14 cellular contexts compared by ENCODE assay signal in the genomic region with DNA sequence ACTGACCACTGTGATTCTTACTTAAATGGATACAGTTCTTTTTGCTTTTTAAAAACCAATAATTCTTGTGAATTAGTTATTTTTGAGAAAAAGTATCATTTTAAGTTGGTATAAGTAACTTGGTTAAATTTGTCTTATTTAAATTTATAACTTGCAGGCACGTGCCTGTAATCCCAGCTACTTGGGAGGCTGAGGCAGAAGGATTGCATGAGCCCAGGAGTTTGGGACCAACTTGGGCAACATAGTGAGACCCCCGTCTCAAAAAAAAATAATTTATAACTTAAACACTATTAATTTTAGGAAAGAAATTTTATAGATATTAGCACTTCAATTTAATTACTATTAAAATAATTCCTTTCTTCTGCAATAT. TPM values are rescaled to one million over a fixed set of nuclear protein-coding genes. Genes with fewer than 3 reads are reported as not detected.
DNase-seq lines count a peak whose midpoint lies in the region; ATAC-seq, FAIRE-seq and TF ChIP-seq lines count a peak whose summit lies in the region.
"Had no signal": no experiment of that assay in that cellular context is flagged by ENCODE, and none has a peak within 500 bp of the region (broad histone marks: within the 10 kb centered on the region; RNA-seq: fewer than 3 reads in every experiment).

No MANE protein-coding gene starts in this region.

- peak overlapping the region; percentile 71 for H3K27ac ChIP-seq in KMS-11
- H3K27ac ChIP-seq in K562 (ENCODE audit: extremely low read depth, low read depth, low read length) = peak overlapping the region; percentile 69; the same call in 2 of the 3 replicates
- H3K27ac ChIP-seq in pancreas = peak overlapping the region in 1 of 4 donors; percentile 23

- intact Hi-C loops in K562 (cut with micrococcal nuclease) (no loop called here), pancreas (cut with DNase I) (loop anchor here in 1 of 3 donors (10.0 kb wide), 1 partner anchor 268 kb away; no protein-coding TSS in a partner anchor)

- DNase-seq in K562 (ENCODE audit: extremely low read depth in 1 of 4, low spot score in 3 of 4) (no peak), immature natural killer cell (no peak), NCI-H146 (lab: John Stamatoyannopoulos, UW) (no peak), SKM-1 (lab: John Stamatoyannopoulos, UW; ENCODE audit: unreplicated experiment) (no peak), pancreas (no peak)
- no peak for DNase-seq in stimulated activated effector memory CD8-positive, alpha-beta T cell treated with anti-CD3 and anti-CD28 coated beads, Interleukin-12 subunit alpha, Interleukin-12 subunit beta, amount 100 ng/mL, for 72 hours (ENCODE audit: low spot score in 2 of 2)
- DNase-seq: activated CD4-positive, alpha-beta T cell treated with anti-CD3 and anti-CD28 coated beads, Interleukin-2, amount 50 U/mL, for 1 hour; cerebellar nuclear complex; COR-L47; NCI-H774; stimulated activated CD4-positive, alpha-beta T cell treated with anti-CD3 and anti-CD28 coated beads, Interleukin-4, amount 100 ng/mL, for 4 hours had no signal

- no peaks in the 10 kb centered on the region for H4K20me1 ChIP-seq in KMS-11 (ENCODE audit: insufficient read depth)
- no peaks in the 10 kb centered on the region for H4K20me1 ChIP-seq in K562 (replicated peaks; ENCODE audit: control insufficient read depth, insufficient read depth, low read length)

- BruUV-seq in K562 (replicated peaks; lab: Mats Ljungman, UMichigan) = no TSS peak

- H3K27me3 Mint-ChIP-seq in immature natural killer cell (ENCODE audit: low read depth in 3 of 3) = peaks cover 0 to 6% (median 4%) of the 10 kb centered on the region in 3 donors

- no peak overlapping the region for H2AFZ ChIP-seq in KMS-11 (ENCODE audit: low read depth)
- H2AFZ ChIP-seq in K562 (ENCODE audit: low read depth, low read length) = no peak overlapping the region; the same call in 1 of the 2 replicates

- H3K4me1 ChIP-seq in KMS-11 (ENCODE audit: low read depth, poor library complexity, severe bottlenecking) (peaks cover 35% of the 10 kb centered on the region), K562 (replicated peaks in 1 of 2; ENCODE audit: control insufficient read depth in 2 of 2, insufficient read depth in 2 of 2, low read length in 2 of 2) (peaks cover 8 to 12% of the 10 kb centered on the region in 2 experiments), pancreas (peaks cover 9 to 42% (median 28%) of the 10 kb centered on the region in 3 donors)

- no peak for ATAC-seq in K562
- no peak for ATAC-seq in stimulated activated effector memory CD8-positive, alpha-beta T cell treated with anti-CD3 and anti-CD28 coated beads, Interleukin-12 subunit alpha, Interleukin-12 subunit beta, amount 100 ng/mL, for 72 hours
- no peak for ATAC-seq in pancreas

- WGBS in K562 (ENCODE audit: insufficient coverage, low coverage, missing lambda C conversion rate) = 10% methylated on average over 2 of the region's 2 CpGs
- 18 to 38% methylated on average over 2 of the region's 2 CpGs for WGBS in pancreas, 2 donors

- no peaks in the 10 kb centered on the region for H3K9me1 ChIP-seq in K562 (ENCODE audit: control insufficient read depth, insufficient read depth, low read length)

- TF ChIP-seq RAD21 in K562 (CRISPR knock-in tag; conservative IDR thresholded peaks at IDR 0.05 in 1 of 2, IDR thresholded peaks at IDR 0.05 in 1 of 2) = no peak

- H3K27ac Mint-ChIP-seq in stimulated activated effector memory CD8-positive, alpha-beta T cell treated with anti-CD3 and anti-CD28 coated beads, Interleukin-12 subunit alpha, Interleukin-12 subunit beta, amount 100 ng/mL, for 72 hours = no peak overlapping the region
- peak overlapping the region in 1 of 6 donors; percentile 77 for H3K27ac Mint-ChIP-seq in immature natural killer cell
- H3K27ac Mint-ChIP-seq: activated T-helper 2 cell treated with anti-CD3 and anti-CD28 coated beads, Interferon-gamma antibody, Interleukin-2, Interleukin-4, amounts not matched to agents 10 μg/mL and 5 μg/mL and 100 μg/mL, durations not matched to agents 14 hours and 24 hours and 36 hours had no signal

- H3K9me3 ChIP-seq in K562 (replicated peaks; ENCODE audit: control insufficient read depth, insufficient read depth, low read depth, low read length) = no peaks in the 10 kb centered on the region
- H3K9me3 ChIP-seq in pancreas = no peaks in the 10 kb centered on the region

- FAIRE-seq in K562 (lab: Jason Lieb, UNC) (no peak), islet of Langerhans (lab: Jason Lieb, UNC) (peak; percentile 47), pancreas (lab: Jason Lieb, UNC) (no peak)

- TF ChIP-seq POLR2A in K562 (conservative IDR thresholded peaks at IDR 0.05) = no peak

- H3K4me2 ChIP-seq in KMS-11 = peak overlapping the region; percentile 92; the same call in 1 of the 2 replicates
- peak overlapping the region; percentile 66 for H3K4me2 ChIP-seq in K562 (ENCODE audit: insufficient read depth, low read length)

- TF ChIP-seq CTCF in KMS-11 (conservative IDR thresholded peaks at IDR 0.05; ENCODE audit: low read depth, low read length) (no peak), K562 (IDR thresholded peaks at IDR 0.05 in 2 of 3, conservative IDR thresholded peaks at IDR 0.05 in 1 of 3; ENCODE audit: insufficient read depth in 2 of 3, low read depth in 1 of 3, low read length in 3 of 3) (no peak), pancreas (IDR thresholded peaks at IDR 0.05) (no peak)

- H3K79me2 ChIP-seq in KMS-11 (ENCODE audit: insufficient read depth, low read depth) = peaks cover 96% of the 10 kb centered on the region
- peaks cover 99% of the 10 kb centered on the region for H3K79me2 ChIP-seq in K562 (ENCODE audit: control insufficient read depth, insufficient read depth, low read length)

- no peak for TF ChIP-seq EP300 in K562 (IDR thresholded peaks at IDR 0.05; ENCODE audit: low read length)

- H3K9ac ChIP-seq in KMS-11 (peak overlapping the region; percentile 66; the same call in 1 of the 2 replicates), K562 (ENCODE audit: insufficient read depth in 1 of 2, low read depth in 2 of 2, low read length in 2 of 2) (peak overlapping the region in 1 of 2 experiments; percentile 70; a peak in 2 of 4 replicates)

- peaks cover 40% of the 10 kb centered on the region for H3K4me1 Mint-ChIP-seq in stimulated activated effector memory CD8-positive, alpha-beta T cell treated with anti-CD3 and anti-CD28 coated beads, Interleukin-12 subunit alpha, Interleukin-12 subunit beta, amount 100 ng/mL, for 72 hours
- peaks cover 61 to 78% of the 10 kb centered on the region in 2 donors for H3K4me1 Mint-ChIP-seq in immature natural killer cell

- CTCF ChIA-PET in K562 (lab: Yijun Ruan, JAX; ENCODE audit: low intra/inter-chr PET ratio) = no interaction called here

- peak overlapping the region; percentile 20 for H3K4me3 Mint-ChIP-seq in stimulated activated effector memory CD8-positive, alpha-beta T cell treated with anti-CD3 and anti-CD28 coated beads, Interleukin-12 subunit alpha, Interleukin-12 subunit beta, amount 100 ng/mL, for 72 hours
- peak overlapping the region in 2 of 5 donors; percentile 63 to 78 for H3K4me3 Mint-ChIP-seq in immature natural killer cell

- in situ Hi-C loops in K562 (cut with MboI) = no loop called here

- H3K36me3 Mint-ChIP-seq in stimulated activated effector memory CD8-positive, alpha-beta T cell treated with anti-CD3 and anti-CD28 coated beads, Interleukin-12 subunit alpha, Interleukin-12 subunit beta, amount 100 ng/mL, for 72 hours = peaks cover under 1% of the 10 kb centered on the region
- H3K36me3 Mint-ChIP-seq in immature natural killer cell = peaks cover 0 to 2% (median 0%) of the 10 kb centered on the region in 3 donors

- H3K9me3 Mint-ChIP-seq in stimulated activated effector memory CD8-positive, alpha-beta T cell treated with anti-CD3 and anti-CD28 coated beads, Interleukin-12 subunit alpha, Interleukin-12 subunit beta, amount 100 ng/mL, for 72 hours = no peaks in the 10 kb centered on the region
- no peaks in the 10 kb centered on the region for H3K9me3 Mint-ChIP-seq in immature natural killer cell
- H3K9me3 Mint-ChIP-seq: activated T-helper 2 cell treated with anti-CD3 and anti-CD28 coated beads, Interferon-gamma antibody, Interleukin-2, Interleukin-4, amounts not matched to agents 10 μg/mL and 5 μg/mL and 100 μg/mL, durations not matched to agents 14 hours and 24 hours and 36 hours had no signal

- no peaks in the 10 kb centered on the region for H3K36me3 ChIP-seq in KMS-11 (ENCODE audit: insufficient read depth)
- peaks cover 3% of the 10 kb centered on the region; the same call in 2 of the 3 replicates for H3K36me3 ChIP-seq in K562 (ENCODE audit: control insufficient read depth, insufficient read depth, low read length)
- H3K36me3 ChIP-seq in pancreas = no peaks in the 10 kb centered on the region

- H3K27me3 ChIP-seq in KMS-11 (ENCODE audit: insufficient read depth, low read depth) (no peaks in the 10 kb centered on the region), K562 (ENCODE audit: control insufficient read depth in 2 of 2, insufficient read depth in 2 of 2, low read length in 2 of 2) (no peaks in the 10 kb centered on the region), pancreas (no peaks in the 10 kb centered on the region)

- POLR2A ChIA-PET in K562 (lab: Yijun Ruan, JAX) = interaction anchor here (0.7 to 4.8 kb wide), 12 partner anchors 8 to 277 kb away, joined by 3 to 30 read pairs (median 4); a partner anchor contains a TSS

- no peak overlapping the region for H3K4me3 ChIP-seq in KMS-11 (IDR thresholded peaks at IDR 0.05; ENCODE audit: insufficient read depth, low read depth, low read length)
- H3K4me3 ChIP-seq in K562 = peak overlapping the region; percentile 52; the same call in 1 of the 2 replicates
- H3K4me3 ChIP-seq in pancreas = peak overlapping the region in 2 of 4 donors; percentile 77 to 82

RNA-seq across cellular contexts. Expression of a gene that starts 5.0 kb away (rescaled TPM):
- 49.3 and 127 TPM in 2 replicates for total RNA-seq in K562 (2011; cell fraction: chromatin; rRNA removed; ENCODE audit: low replicate concordance)
- total RNA-seq in K562 (2011; cell fraction: nucleolus; rRNA removed) = 32.2 and 37.4 TPM in 2 replicates
- total RNA-seq in K562 (2011; cell fraction: nucleoplasm; rRNA removed) = 56.7 and 64.2 TPM in 2 replicates
- total RNA-seq in K562 (2014; rRNA removed) = 9.5 and 10.2 TPM in 2 replicates
- 20.6 and 21.8 TPM in 2 replicates for total RNA-seq in K562 (2014; rRNA removed; fragmentation: Illumina TruSeq; extraction: Trizol)
- 12.0 and 12.4 TPM in 2 replicates for total RNA-seq in K562 (2015; rRNA removed; fragmentation: Illumina TruSeq; extraction: Trizol)
- 17.7 and 19.7 TPM in 2 replicates for total RNA-seq in K562 (2021)
- 17.6 and 21.3 TPM in 2 replicates for polyA plus RNA-seq in K562 (2011; rRNA removed)
- 9.8 and 13.5 TPM in 2 replicates for polyA plus RNA-seq in K562 (2011; cell fraction: cytosol; rRNA removed)
- 33.8 and 38.5 TPM in 2 replicates for polyA plus RNA-seq in K562 (2011; cell fraction: nucleus; rRNA removed)
- 11.6 and 13.2 TPM in 2 replicates for polyA plus RNA-seq in K562 (2012)
- polyA plus RNA-seq in K562 (2014; fragmentation: Illumina TruSeq; extraction: Trizol) = 9.3 and 13.2 TPM in 2 replicates
- polyA plus RNA-seq in K562 (2014; fragmentation: Nextera tagmentation; extraction: Ambion mirVana) = 10 to 100 TPM in 1 of 2 experiments, 1 to 10 TPM in 1; 7.4 to 10.2 TPM
- 11.0 and 12.2 TPM in 2 replicates for polyA plus RNA-seq in K562 (2014; rRNA removed)
- 49.0 and 67.5 TPM in 2 replicates for polyA minus RNA-seq in K562 (2011; rRNA and poly(A)+ RNA removed)
- 12.2 and 17.7 TPM in 2 replicates for polyA minus RNA-seq in K562 (2011; cell fraction: cytosol; rRNA and poly(A)+ RNA removed)
- 45.2 and 47.7 TPM in 2 replicates for polyA minus RNA-seq in K562 (2011; cell fraction: nucleus; rRNA and poly(A)+ RNA removed)
- polyA plus RNA-seq in immature natural killer cell = 1 to 10 TPM in 2 of 3 donors, under 1 TPM in 1; 0.51 to 5.9 (median 3.0) TPM
- total RNA-seq in pancreas = 10 to 100 TPM; 24.3 to 51.2 (median 30.0) TPM
- polyA plus RNA-seq in pancreas = 10 to 100 TPM; 11.6 to 15.9 TPM
